ENCODE assay signal across 1 cellular context in genomic region chr19:49672131-49672919, GRCh38.
TF ChIP-seq lines count a peak whose summit lies in the region.

No MANE protein-coding gene starts in this region.

TF ChIP-seq in GM12878, 131 proteins besides CTCF, POLR2A, EP300 and RAD21:
- TF ChIP-seq MTA2 (IDR thresholded peaks at IDR 0.05; ENCODE audit: low read depth) (0 out of 2 replicates have a peak, but pooled peaks have one; percentile 27), TCF7 (IDR thresholded peaks at IDR 0.05; ENCODE audit: borderline replicate concordance) (no peak), IKZF1 (conservative IDR thresholded peaks at IDR 0.05) (0 out of 2 replicates have a peak, but pooled peaks have one; percentile 31), NR2C2 (IDR thresholded peaks at IDR 0.05; ENCODE audit: borderline replicate concordance, control insufficient read depth, insufficient read length, low read depth) (no peak), HDGF (IDR thresholded peaks at IDR 0.05) (0 out of 2 replicates have a peak, but pooled peaks have one; percentile 58), ZBTB11 (CRISPR knock-in tag; IDR thresholded peaks at IDR 0.05) (no peak), ZNF24 (IDR thresholded peaks at IDR 0.05) (no peak), BCL3 (IDR thresholded peaks at IDR 0.05; ENCODE audit: borderline replicate concordance, insufficient read depth, low read depth, low read length, poor library complexity, severe bottlenecking) (no peak), ELK1 (IDR thresholded peaks at IDR 0.05; ENCODE audit: low read depth, low read length) (0 out of 2 replicates have a peak, but pooled peaks have one; percentile 19), ZNF622 (IDR thresholded peaks at IDR 0.05) (no peak), LARP7 (IDR thresholded peaks at IDR 0.05) (peak; percentile 53; the same call in 1 of the 2 replicates), DPF2 (IDR thresholded peaks at IDR 0.05) (0 out of 2 replicates have a peak, but pooled peaks have one; percentile 39), NR2F1 (conservative IDR thresholded peaks at IDR 0.05) (peak; percentile 51; the same call in 1 of the 2 replicates), BHLHE40 (IDR thresholded peaks at IDR 0.05; ENCODE audit: borderline replicate concordance in 1 of 2, low read depth in 2 of 2, low read length in 1 of 2) (peak; percentile 31 to 46; a peak in 2 of 4 replicates), SREBF1 (IDR thresholded peaks at IDR 0.05; ENCODE audit: low read length) (no peak), EGR1 (IDR thresholded peaks at IDR 0.05; ENCODE audit: borderline replicate concordance in 1 of 2, low read depth in 2 of 2, low read length in 2 of 2) (peak in 1 of 2 experiments; percentile 48; a peak in 1 of 3 replicates), PKNOX1 (IDR thresholded peaks at IDR 0.05) (peak; percentile 95), PAX5 (IDR thresholded peaks at IDR 0.05; ENCODE audit: borderline replicate concordance, low read depth, low read length) (peak; percentile 58; the same call in 1 of the 2 replicates), YY1 (IDR thresholded peaks at IDR 0.05; ENCODE audit: low read depth, low read length) (peak; percentile 70; the same call in 1 of the 2 replicates), NR2C1 (IDR thresholded peaks at IDR 0.05) (no peak), MLLT1 (IDR thresholded peaks at IDR 0.05) (0 out of 2 replicates have a peak, but pooled peaks have one; percentile 52), SMARCA5 (IDR thresholded peaks at IDR 0.05) (peak; percentile 90), NRF1 (conservative IDR thresholded peaks at IDR 0.05; ENCODE audit: low read depth, low read length) (no peak), SMC3 (IDR thresholded peaks at IDR 0.05; ENCODE audit: borderline replicate concordance, low read length) (peak; percentile 64), TBL1XR1 (IDR thresholded peaks at IDR 0.05; ENCODE audit: low read depth, low read length) (no peak), POU2F2 (IDR thresholded peaks at IDR 0.05; ENCODE audit: borderline replicate concordance, low read depth, low read length) (peak; percentile 53; the same call in 1 of the 3 replicates), GABPA (IDR thresholded peaks at IDR 0.05; ENCODE audit: low read depth) (no peak), SP1 (IDR thresholded peaks at IDR 0.05; ENCODE audit: low read depth, low read length) (peak; percentile 9), STAT1 (conservative IDR thresholded peaks at IDR 0.05) (no peak), HCFC1 (IDR thresholded peaks at IDR 0.05; ENCODE audit: low read length) (no peak), FOS (IDR thresholded peaks at IDR 0.05; ENCODE audit: borderline replicate concordance, extremely low read depth, insufficient read length) (no peak), NBN (IDR thresholded peaks at IDR 0.05) (peak; percentile 79)
- TF ChIP-seq, protein P1, sequence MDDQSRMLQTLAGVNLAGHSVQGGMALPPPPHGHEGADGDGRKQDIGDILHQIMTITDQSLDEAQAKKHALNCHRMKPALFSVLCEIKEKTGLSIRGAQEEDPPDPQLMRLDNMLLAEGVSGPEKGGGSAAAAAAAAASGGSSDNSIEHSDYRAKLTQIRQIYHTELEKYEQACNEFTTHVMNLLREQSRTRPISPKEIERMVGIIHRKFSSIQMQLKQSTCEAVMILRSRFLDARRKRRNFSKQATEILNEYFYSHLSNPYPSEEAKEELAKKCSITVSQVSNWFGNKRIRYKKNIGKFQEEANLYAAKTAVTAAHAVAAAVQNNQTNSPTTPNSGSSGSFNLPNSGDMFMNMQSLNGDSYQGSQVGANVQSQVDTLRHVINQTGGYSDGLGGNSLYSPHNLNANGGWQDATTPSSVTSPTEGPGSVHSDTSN (IDR thresholded peaks at IDR 0.05; ENCODE audit: insufficient replicate concordance, low read depth, low read length) = peak; percentile 86
- TF ChIP-seq, protein P2, sequence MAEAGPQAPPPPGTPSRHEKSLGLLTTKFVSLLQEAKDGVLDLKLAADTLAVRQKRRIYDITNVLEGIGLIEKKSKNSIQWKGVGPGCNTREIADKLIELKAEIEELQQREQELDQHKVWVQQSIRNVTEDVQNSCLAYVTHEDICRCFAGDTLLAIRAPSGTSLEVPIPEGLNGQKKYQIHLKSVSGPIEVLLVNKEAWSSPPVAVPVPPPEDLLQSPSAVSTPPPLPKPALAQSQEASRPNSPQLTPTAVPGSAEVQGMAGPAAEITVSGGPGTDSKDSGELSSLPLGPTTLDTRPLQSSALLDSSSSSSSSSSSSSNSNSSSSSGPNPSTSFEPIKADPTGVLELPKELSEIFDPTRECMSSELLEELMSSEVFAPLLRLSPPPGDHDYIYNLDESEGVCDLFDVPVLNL (IDR thresholded peaks at IDR 0.05; ENCODE audit: low read depth, low read length) = no peak; the same call in 1 of the 2 replicates
- TF ChIP-seq, protein P3, sequence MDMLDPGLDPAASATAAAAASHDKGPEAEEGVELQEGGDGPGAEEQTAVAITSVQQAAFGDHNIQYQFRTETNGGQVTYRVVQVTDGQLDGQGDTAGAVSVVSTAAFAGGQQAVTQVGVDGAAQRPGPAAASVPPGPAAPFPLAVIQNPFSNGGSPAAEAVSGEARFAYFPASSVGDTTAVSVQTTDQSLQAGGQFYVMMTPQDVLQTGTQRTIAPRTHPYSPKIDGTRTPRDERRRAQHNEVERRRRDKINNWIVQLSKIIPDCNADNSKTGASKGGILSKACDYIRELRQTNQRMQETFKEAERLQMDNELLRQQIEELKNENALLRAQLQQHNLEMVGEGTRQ (IDR thresholded peaks at IDR 0.05; ENCODE audit: borderline replicate concordance, low read depth, low read length) = no peak
TF ChIP-seq in GM12878: peak in this region for 19.
